Comparison of ENCODE assay signal across 1 cellular context in the genomic region with DNA sequence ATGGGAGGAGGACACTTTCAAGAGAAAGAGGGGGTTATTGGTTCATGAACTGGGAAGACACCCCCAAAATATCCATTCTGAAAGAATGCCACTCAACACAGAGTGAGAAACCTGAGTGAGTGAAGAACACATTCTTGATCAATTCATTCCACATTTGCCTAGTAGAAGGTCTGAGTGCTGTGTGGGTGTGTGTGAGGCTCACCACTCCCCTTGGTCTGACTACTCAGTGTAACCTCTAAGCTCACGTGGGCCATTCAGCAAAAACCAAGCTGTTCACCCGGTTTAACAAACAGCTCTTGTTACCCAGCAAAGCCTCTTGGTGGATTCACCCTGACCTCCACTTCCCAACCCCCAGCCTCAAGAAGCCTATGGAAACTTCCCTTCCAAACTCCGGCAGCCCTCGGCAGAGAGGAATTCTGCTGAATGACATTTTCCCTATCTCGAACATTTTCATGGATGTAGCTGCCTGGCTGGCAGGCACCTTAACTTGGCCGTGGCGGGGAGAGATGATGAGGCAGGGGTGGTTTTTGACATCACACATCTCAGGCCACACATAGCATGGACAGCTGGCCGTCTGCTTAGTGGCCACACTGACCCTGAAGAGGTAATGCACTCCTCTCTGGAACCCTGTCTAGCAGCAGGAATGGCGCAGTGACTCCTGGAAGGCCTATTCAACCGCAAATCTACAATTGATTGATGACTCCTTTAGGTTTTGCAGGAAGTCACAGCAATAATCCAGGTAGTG.
TF ChIP-seq lines count a peak whose summit lies in the region.

No MANE protein-coding gene starts in this region.

TF ChIP-seq in IMR-90, 13 proteins besides CTCF, POLR2A, EP300 and RAD21:
- no peak for TF ChIP-seq MAZ (IDR thresholded peaks at IDR 0.05; ENCODE audit: borderline replicate concordance, low read depth, low read length)
- TF ChIP-seq, protein P1, sequence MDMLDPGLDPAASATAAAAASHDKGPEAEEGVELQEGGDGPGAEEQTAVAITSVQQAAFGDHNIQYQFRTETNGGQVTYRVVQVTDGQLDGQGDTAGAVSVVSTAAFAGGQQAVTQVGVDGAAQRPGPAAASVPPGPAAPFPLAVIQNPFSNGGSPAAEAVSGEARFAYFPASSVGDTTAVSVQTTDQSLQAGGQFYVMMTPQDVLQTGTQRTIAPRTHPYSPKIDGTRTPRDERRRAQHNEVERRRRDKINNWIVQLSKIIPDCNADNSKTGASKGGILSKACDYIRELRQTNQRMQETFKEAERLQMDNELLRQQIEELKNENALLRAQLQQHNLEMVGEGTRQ (IDR thresholded peaks at IDR 0.05; ENCODE audit: low read depth, low read length) = peak; percentile 43; the same call in 1 of the 2 replicates
